Comparison of ENCODE assay signal across 8 cellular contexts in the genomic region with DNA sequence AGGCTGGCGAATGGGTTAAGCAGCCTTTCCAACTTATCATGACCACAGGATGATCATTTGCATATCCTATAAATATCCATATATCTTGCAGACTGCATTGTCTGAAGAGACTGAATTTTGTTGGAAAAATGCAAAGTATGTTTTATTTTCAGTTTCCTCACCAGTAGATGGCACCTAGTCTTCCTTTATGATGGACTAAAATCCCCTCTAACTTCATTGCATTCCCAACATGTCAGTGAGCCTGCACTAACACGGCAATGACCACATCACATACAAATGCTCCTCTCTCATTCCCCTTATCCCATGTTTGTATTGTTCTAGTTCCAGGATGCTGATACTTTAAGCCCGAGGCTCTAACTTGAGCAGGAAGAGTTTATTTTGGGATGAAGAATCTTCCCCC. TPM values are rescaled to one million over a fixed set of nuclear protein-coding genes. Genes with fewer than 3 reads are reported as not detected.
DNase-seq lines count a peak whose midpoint lies in the region; ATAC-seq and TF ChIP-seq lines count a peak whose summit lies in the region.

No MANE protein-coding gene starts in this region.

- H3K4me3 Mint-ChIP-seq in activated T-cell treated with anti-CD3 and anti-CD28 coated beads, Interleukin-2, amount 50 U/mL, for 24 hours: no peak overlapping the region

- H3K4me3 ChIP-seq in AG09309 (ENCODE audit: control insufficient read depth, low read depth, low read length) (no peak overlapping the region), SU-DHL-6 (ENCODE audit: insufficient read depth, low read length, poor library complexity, severe bottlenecking) (no peak overlapping the region), left ventricle myocardium inferior (no peak overlapping the region), transverse colon (no peak overlapping the region)

- in situ Hi-C loops in transverse colon (cut with MboI; ENCODE audit: low pct_ligation_motif_present in 1 of 4, low pct_unique_long_range_greater_than_20kb in 1 of 4, low sequenced_read_pairs in 3 of 4): loop anchor here in 1 of 4 donors (25.0 kb wide), 1 partner anchor 192 kb away; no protein-coding TSS in a partner anchor

- peak; percentile 39 for TF ChIP-seq CTCF in AG09309 (IDR thresholded peaks at IDR 0.05; ENCODE audit: control insufficient read depth, insufficient read depth, low read depth, low read length, missing control alignments)
- peak; percentile 34 for TF ChIP-seq CTCF in SU-DHL-6 (IDR thresholded peaks at IDR 0.05; ENCODE audit: insufficient read depth, low read length, poor library complexity, severe bottlenecking)
- peak; percentile 48 for TF ChIP-seq CTCF in left ventricle myocardium inferior (IDR thresholded peaks at IDR 0.05; ENCODE audit: borderline replicate concordance)
- peak; percentile 25 to 54 (median 35) for TF ChIP-seq CTCF in transverse colon (IDR thresholded peaks at IDR 0.05)

- no peak overlapping the region for H3K4me2 ChIP-seq in SU-DHL-6 (ENCODE audit: low read depth, low read length, poor library complexity, severe bottlenecking)

- H3K9me3 ChIP-seq in SU-DHL-6 (ENCODE audit: insufficient read depth, low read length) (no peaks in the 10 kb centered on the region), left ventricle myocardium inferior (replicated peaks) (no peaks in the 10 kb centered on the region), transverse colon (no peaks in the 10 kb centered on the region)

- WGBS in transverse colon (ENCODE audit: low coverage in 1 of 2), 2 donors: 22 to 23% methylated on average over 3 of the region's 3 CpGs

- TF ChIP-seq POLR2A in transverse colon (IDR thresholded peaks at IDR 0.05): no peak

- no peaks in the 10 kb centered on the region for H3K36me3 Mint-ChIP-seq in activated T-cell treated with anti-CD3 and anti-CD28 coated beads, Interleukin-2, amount 50 U/mL, for 24 hours (ENCODE audit: low read depth)

- no peak for ATAC-seq in HG03520 (IDR thresholded peaks at IDR 0.05; ENCODE audit: unreplicated experiment)
- no peak for ATAC-seq in HG02970 (IDR thresholded peaks at IDR 0.05; ENCODE audit: low FRiP score, unreplicated experiment)

- H3K9me3 Mint-ChIP-seq in activated T-cell treated with anti-CD3 and anti-CD28 coated beads, Interleukin-2, amount 50 U/mL, for 24 hours: peaks cover 3% of the 10 kb centered on the region

- no peak overlapping the region for H2AFZ ChIP-seq in SU-DHL-6 (ENCODE audit: low read depth, low read length, severe bottlenecking)

- no peaks in the 10 kb centered on the region; the same call in 1 of the 2 replicates for H3K27me3 ChIP-seq in SU-DHL-6 (ENCODE audit: low read length)
- H3K27me3 ChIP-seq in left ventricle myocardium inferior (ENCODE audit: low read depth): peaks cover 88% of the 10 kb centered on the region
- no peaks in the 10 kb centered on the region for H3K27me3 ChIP-seq in transverse colon

- H3K27ac ChIP-seq in SU-DHL-6 (ENCODE audit: low read depth, low read length): no peak overlapping the region
- H3K27ac ChIP-seq in left ventricle myocardium inferior (replicated peaks): no peak overlapping the region
- H3K27ac ChIP-seq in transverse colon: no peak overlapping the region

- no peaks in the 10 kb centered on the region for H3F3A ChIP-seq in SU-DHL-6 (ENCODE audit: insufficient read depth)

- peaks cover 16% of the 10 kb centered on the region for H3K4me1 Mint-ChIP-seq in activated T-cell treated with anti-CD3 and anti-CD28 coated beads, Interleukin-2, amount 50 U/mL, for 24 hours (ENCODE audit: low read depth)

- H3K36me3 ChIP-seq in SU-DHL-6 (ENCODE audit: low read length): no peaks in the 10 kb centered on the region
- no peaks in the 10 kb centered on the region for H3K36me3 ChIP-seq in left ventricle myocardium inferior
- H3K36me3 ChIP-seq in transverse colon: no peaks in the 10 kb centered on the region

- peaks cover 23% of the 10 kb centered on the region for H3K27me3 Mint-ChIP-seq in activated T-cell treated with anti-CD3 and anti-CD28 coated beads, Interleukin-2, amount 50 U/mL, for 24 hours

- peaks cover 12% of the 10 kb centered on the region for H3K4me1 ChIP-seq in left ventricle myocardium inferior
- H3K4me1 ChIP-seq in transverse colon: peaks cover 0 to 14% (median 2%) of the 10 kb centered on the region in 4 donors

- H3K79me2 ChIP-seq in SU-DHL-6 (ENCODE audit: insufficient read depth, low read length): no peaks in the 10 kb centered on the region

- no peak for TF ChIP-seq EP300 in transverse colon (IDR thresholded peaks at IDR 0.05; ENCODE audit: low read depth)

- no peaks in the 10 kb centered on the region for H4K20me1 ChIP-seq in SU-DHL-6 (ENCODE audit: low read depth, low read length)

- DNase-seq in AG09309 (ENCODE audit: low read depth) (peak; percentile 17), HS-5 (ENCODE audit: low read depth) (peak; percentile 34), left ventricle myocardium inferior (no peak), transverse colon (no peak)
- no peak for DNase-seq in activated T-cell treated with anti-CD3 and anti-CD28 coated beads, Interleukin-2, amount 50 U/mL, for 24 hours

- H3K9me2 ChIP-seq in SU-DHL-6 (replicated peaks; ENCODE audit: insufficient read depth, low read length): no peaks in the 10 kb centered on the region

- H3K9ac ChIP-seq in SU-DHL-6 (ENCODE audit: low read length): no peak overlapping the region

- no peak overlapping the region for H3K27ac Mint-ChIP-seq in activated T-cell treated with anti-CD3 and anti-CD28 coated beads, Interleukin-2, amount 50 U/mL, for 24 hours

- intact Hi-C loops in left ventricle myocardium inferior (cut with micrococcal nuclease): no loop called here
- intact Hi-C loops in transverse colon (cut with DNase I; ENCODE audit: low total_unique reads): no loop called here

RNA-seq across cellular contexts. Expression of a gene that starts 24.7 kb away (rescaled TPM):
- total RNA-seq in left ventricle myocardium inferior (7.3 TPM), transverse colon (100 to 1,000 TPM in 3 of 4 donors, not detected in 1; 151 to 247 (median 182) TPM)

Comparison
In these comparisons a context has a peak if more than half of its experiments do, and no peak if none do; other contexts are left out.
1. DNase-seq: peak in AG09309 (single experiment) and HS-5 (single experiment); none in left ventricle myocardium inferior (single experiment), transverse colon (single experiment) and activated T-cell treated with anti-CD3 and anti-CD28 coated beads, Interleukin-2, amount 50 U/mL, for 24 hours (single experiment).
2. Peak in every context shown above with its lines, with median percentiles within 50 percentile points of each other: CTCF ChIP-seq.